ENCODE assay signal across 9 cellular contexts in genomic region chr5:72850113-72850512, GRCh38. TPM values are rescaled to one million over a fixed set of nuclear protein-coding genes. Genes with fewer than 3 reads are reported as not detected.
DNase-seq lines count a peak whose midpoint lies in the region; FAIRE-seq and TF ChIP-seq lines count a peak whose summit lies in the region.
"Had no signal": no experiment of that assay in that cellular context is flagged by ENCODE, and none has a peak within 500 bp of the region (broad histone marks: within the 10 kb centered on the region; RNA-seq: fewer than 3 reads in every experiment).

No MANE protein-coding gene starts in this region.

- 27 to 64% methylated on average over 2 of the region's 2 CpGs for whole genome bisulfite sequencing in sigmoid colon, 2 donors

- no peak for TF ChIP-seq EP300 in sigmoid colon (IDR thresholded peaks at IDR 0.05)

- no peak for DNase-seq in GM12864 (ENCODE audit: low read depth)
- DNase-seq in SJCRH30, result no peak
- DNase-seq in endothelial cell of umbilical vein (ENCODE audit: low read depth, low spot score), result no peak
- DNase-seq in sigmoid colon, result no peak
- DNase-seq in activated effector memory CD4-positive, alpha-beta T cell treated with anti-CD3 and anti-CD28 coated beads, Interleukin-2, amount 50 U/mL, for 16 hours, result no peak
- no peak for DNase-seq in HuH-7.5 (ENCODE audit: low spot score)
- DNase-seq in Kasumi-1 (lab: John Stamatoyannopoulos, UW), result no peak
- DNase-seq in stimulated activated CD4-positive, alpha-beta T cell treated with anti-CD3 and anti-CD28 coated beads, Interleukin-4, amount 100 ng/mL, for 24 hours, result no peak
- DNase-seq: effector CD8-positive, alpha-beta T cell had no signal

- TF ChIP-seq CTCF in GM12864 (IDR thresholded peaks at IDR 0.05; ENCODE audit: low read depth, low read length, missing control alignments), result no peak
- no peak for TF ChIP-seq CTCF in endothelial cell of umbilical vein (IDR thresholded peaks at IDR 0.05; ENCODE audit: extremely low read depth in 1 of 2, insufficient read depth in 1 of 2, low read depth in 1 of 2, low read length in 2 of 2)
- TF ChIP-seq CTCF in sigmoid colon (IDR thresholded peaks at IDR 0.05), result no peak

- POLR2A ChIA-PET in endothelial cell of umbilical vein (lab: Charles Lee), result interaction anchor here (0.6 to 1.2 kb wide), 3 partner anchors 19 to 30 kb away, joined by 3 to 7 read pairs (median 3); no protein-coding TSS in a partner anchor

- H3K27ac ChIP-seq in SJCRH30 (no peak overlapping the region), endothelial cell of umbilical vein (ENCODE audit: insufficient read depth, low read depth, low read length) (peak overlapping the region; percentile 90), sigmoid colon (peak overlapping the region; percentile 16 to 95 (median 93))

- peak overlapping the region; percentile 100 for H3K4me2 ChIP-seq in endothelial cell of umbilical vein (ENCODE audit: insufficient read depth, low read length)

- intact Hi-C loops in endothelial cell of umbilical vein (cut with micrococcal nuclease), result no loop called here
- intact Hi-C loops in sigmoid colon (cut with DNase I), result no loop called here

- H2AFZ ChIP-seq in endothelial cell of umbilical vein (ENCODE audit: low read depth, low read length), result no peak overlapping the region

- peak overlapping the region; percentile 94 for H3K9ac ChIP-seq in endothelial cell of umbilical vein (replicated peaks; ENCODE audit: extremely low read depth, insufficient read depth, low read length)

- peaks cover 57% of the 10 kb centered on the region for H3K36me3 ChIP-seq in SJCRH30
- peaks cover 6 to 15% of the 10 kb centered on the region in 2 experiments for H3K36me3 ChIP-seq in endothelial cell of umbilical vein (ENCODE audit: control insufficient read depth in 2 of 2, extremely low read depth in 1 of 2, insufficient read depth in 2 of 2, low read length in 2 of 2)
- peaks cover 0 to 6% (median 0%) of the 10 kb centered on the region in 4 donors for H3K36me3 ChIP-seq in sigmoid colon

- H4K20me1 ChIP-seq in endothelial cell of umbilical vein (replicated peaks; ENCODE audit: control insufficient read depth, extremely low read depth, insufficient read depth, low read length), result peaks cover 32% of the 10 kb centered on the region

- H3K27me3 ChIP-seq in SJCRH30 (no peaks in the 10 kb centered on the region), endothelial cell of umbilical vein (ENCODE audit: control insufficient read depth in 2 of 2, insufficient read depth in 2 of 2, low read length in 2 of 2) (no peaks in the 10 kb centered on the region), sigmoid colon (no peaks in the 10 kb centered on the region)

- no peak for TF ChIP-seq POLR2A in endothelial cell of umbilical vein (IDR thresholded peaks at IDR 0.05; ENCODE audit: low read depth, low read length)
- TF ChIP-seq POLR2A in sigmoid colon (IDR thresholded peaks at IDR 0.05), result no peak

- peak overlapping the region; percentile 34; the same call in 1 of the 2 replicates for H3K4me3 ChIP-seq in GM12864 (ENCODE audit: low read depth, low read length)
- H3K4me3 ChIP-seq in SJCRH30, result peak overlapping the region; percentile 91
- H3K4me3 ChIP-seq in endothelial cell of umbilical vein (replicated peaks in 1 of 3; ENCODE audit: insufficient read depth in 1 of 3, low read depth in 1 of 3, low read length in 3 of 3), result peak overlapping the region; percentile 97 to 99 (median 98)
- H3K4me3 ChIP-seq in sigmoid colon, result peak overlapping the region in 3 of 4 donors; percentile 67 to 92 (median 83)

- BruUV-seq in endothelial cell of umbilical vein (replicated peaks; lab: Mats Ljungman, UMichigan), result no TSS peak

- H3K4me1 ChIP-seq in SJCRH30, result peaks cover 5% of the 10 kb centered on the region; the same call in 1 of the 2 replicates
- peaks cover 54% of the 10 kb centered on the region for H3K4me1 ChIP-seq in endothelial cell of umbilical vein (ENCODE audit: control insufficient read depth, extremely low read depth, insufficient read depth, low read length)
- H3K4me1 ChIP-seq in sigmoid colon, result peaks cover 0 to 79% (median 53%) of the 10 kb centered on the region in 4 donors

- dilution Hi-C loops in endothelial cell of umbilical vein (cut with MboI; ENCODE audit: extremely low pct_ligation_motif_present, low sequenced_read_pairs), result no loop called here

- H3K79me2 ChIP-seq in endothelial cell of umbilical vein (ENCODE audit: control insufficient read depth, insufficient read depth, low read length), result peaks cover 100% of the 10 kb centered on the region

- no peaks in the 10 kb centered on the region for H3K9me3 ChIP-seq in SJCRH30 (replicated peaks)
- no peaks in the 10 kb centered on the region for H3K9me3 ChIP-seq in endothelial cell of umbilical vein (replicated peaks; ENCODE audit: control insufficient read depth, insufficient read depth, low read length)
- no peaks in the 10 kb centered on the region for H3K9me3 ChIP-seq in sigmoid colon

- FAIRE-seq in endothelial cell of umbilical vein (lab: Jason Lieb, UNC), result no peak

- CTCF ChIA-PET in endothelial cell of umbilical vein (lab: Charles Lee), result interaction anchor here (0.9 to 3.2 kb wide), 7 partner anchors 10 to 542 kb away, joined by 3 to 15 read pairs (median 4); no protein-coding TSS in a partner anchor

- H3K9me1 ChIP-seq in endothelial cell of umbilical vein (replicated peaks; ENCODE audit: control insufficient read depth, extremely low read depth, insufficient read depth, low read length), result no peaks in the 10 kb centered on the region

TF ChIP-seq in endothelial cell of umbilical vein, 7 proteins besides CTCF, POLR2A, EP300 and RAD21:
- TF ChIP-seq JUN (IDR thresholded peaks at IDR 0.05; ENCODE audit: borderline replicate concordance, insufficient read depth, insufficient read length, low read depth), result no peak
- TF ChIP-seq, protein P1, sequence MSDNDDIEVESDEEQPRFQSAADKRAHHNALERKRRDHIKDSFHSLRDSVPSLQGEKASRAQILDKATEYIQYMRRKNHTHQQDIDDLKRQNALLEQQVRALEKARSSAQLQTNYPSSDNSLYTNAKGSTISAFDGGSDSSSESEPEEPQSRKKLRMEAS (IDR thresholded peaks at IDR 0.05; ENCODE audit: insufficient read depth, insufficient read length), result no peak
- no peak for TF ChIP-seq EZH2 (IDR thresholded peaks at IDR 0.05; ENCODE audit: borderline replicate concordance, low read depth, low read length, severe bottlenecking)
- TF ChIP-seq POLR2AphosphoS5 (IDR thresholded peaks at IDR 0.05; ENCODE audit: insufficient read depth, low read depth, low read length), result no peak
- TF ChIP-seq MYC (IDR thresholded peaks at IDR 0.05; ENCODE audit: low read depth, low read length), result no peak
- no peak for TF ChIP-seq FOS (IDR thresholded peaks at IDR 0.05; ENCODE audit: borderline replicate concordance, insufficient read depth, low read length)
- TF ChIP-seq GATA2 (IDR thresholded peaks at IDR 0.05; ENCODE audit: insufficient read depth, insufficient read length, low read depth, low read length), result no peak

RNA-seq across cellular contexts. Expression of gene TNPO1, which starts 33.7 kb away (rescaled TPM):
- 194 and 209 TPM in 2 replicates for total RNA-seq in SJCRH30 (2014; rRNA removed; shearing (Covaris generic))
- 242 and 298 TPM in 2 replicates for total RNA-seq in endothelial cell of umbilical vein
- 49.0 and 65.6 TPM in 2 replicates for polyA plus RNA-seq in endothelial cell of umbilical vein
- 71.0 and 79.5 TPM in 2 replicates for polyA plus RNA-seq in endothelial cell of umbilical vein (2011; cell fraction: cytosol; rRNA removed)
- 124 and 164 TPM in 2 replicates for polyA plus RNA-seq in endothelial cell of umbilical vein (2011; cell fraction: nucleus; rRNA removed)
- 182 and 228 TPM in 2 replicates for polyA plus RNA-seq in endothelial cell of umbilical vein (2012)
- polyA minus RNA-seq in endothelial cell of umbilical vein, result 356 and 415 TPM in 2 replicates
- 201 TPM for polyA minus RNA-seq in endothelial cell of umbilical vein (2011; cell fraction: cytosol; rRNA and poly(A)+ RNA removed)
- polyA minus RNA-seq in endothelial cell of umbilical vein (2011; cell fraction: nucleus; rRNA and poly(A)+ RNA removed), result 332 and 439 TPM in 2 replicates
- total RNA-seq in sigmoid colon, result 100 to 1,000 TPM in 3 of 4 donors, 10 to 100 TPM in 1; 86.2 to 145 (median 113) TPM
- polyA plus RNA-seq in sigmoid colon, result 10 to 100 TPM; 18.6 to 28.7 (median 22.8) TPM

Comparison
In these comparisons a context has a peak if more than half of its experiments do, and no peak if none do; other contexts are left out.
1. H3K4me3 ChIP-seq: peak in every context shown above with its lines; median percentile 98 in endothelial cell of umbilical vein; 91 in SJCRH30; 83 in sigmoid colon; 34 in GM12864.